In genomic region chr13:35764359-35765015, GRCh38 we compare ENCODE assay signal across 24 cellular contexts.
A peak's percentile ranks its signal among the peaks of the same experiment; 100 is the strongest.
DNase-seq lines count a peak whose midpoint lies in the region; ATAC-seq and TF ChIP-seq lines count a peak whose summit lies in the region.
"Had no signal": no experiment of that assay in that cellular context is flagged by ENCODE, and none has a peak within 500 bp of the region (broad histone marks: within the 10 kb centered on the region; RNA-seq: fewer than 3 reads in every experiment).

No MANE protein-coding gene starts in this region.

- TF ChIP-seq CTCF in fibroblast of the aortic adventitia (IDR thresholded peaks at IDR 0.05; ENCODE audit: insufficient read depth, low read length) (no peak), neural progenitor cell (IDR thresholded peaks at IDR 0.05) (no peak)

- peaks cover 72% of the 10 kb centered on the region for H3K4me1 ChIP-seq in SJCRH30
- H3K4me1 ChIP-seq in neural progenitor cell = peaks cover 7% of the 10 kb centered on the region
- H3K4me1 ChIP-seq: esophagus muscularis mucosa, parathyroid adenoma, Peyer's patch had no signal

- H3K9me3 ChIP-seq in SJCRH30 (replicated peaks) (no peaks in the 10 kb centered on the region), neural progenitor cell (ENCODE audit: low read depth) (no peaks in the 10 kb centered on the region)
- H3K9me3 ChIP-seq: esophagus muscularis mucosa, Peyer's patch had no signal

- intact Hi-C loops in left cardiac atrium (cut with DNase I) = no loop called here
- intact Hi-C loops in cardiac septum (cut with DNase I) = no loop called here

- H3K36me3 Mint-ChIP-seq in neural progenitor cell = no peaks in the 10 kb centered on the region
- H3K36me3 Mint-ChIP-seq: naive thymus-derived CD8-positive, alpha-beta T cell; type B pancreatic cell had no signal

- no peak for ATAC-seq in left cardiac atrium
- no peak for ATAC-seq in GM19351 (IDR thresholded peaks at IDR 0.05; ENCODE audit: unreplicated experiment)
- ATAC-seq: activated CD4-positive, CD25-positive, alpha-beta regulatory T cell treated with anti-CD3 and anti-CD28 coated beads, Interleukin-2, amount 50 U/mL, for 24 hours; activated T-cell treated with anti-CD3 and anti-CD28 coated beads, Interleukin-2, amount 50 U/mL, for 4 hours; effector memory CD8-positive, alpha-beta T cell; naive thymus-derived CD8-positive, alpha-beta T cell; SK-N-SH treated with all-trans-retinoic acid at 6 μM for 48 hours had no signal

- H3K4me3 ChIP-seq in SJCRH30 (no peak overlapping the region), fibroblast of the aortic adventitia (ENCODE audit: low read depth, low read length) (no peak overlapping the region), neural progenitor cell (no peak overlapping the region)
- H3K4me3 ChIP-seq: esophagus muscularis mucosa, Peyer's patch had no signal

- H4K20me1 ChIP-seq in neural progenitor cell (ENCODE audit: low read depth) = no peaks in the 10 kb centered on the region

- no peak overlapping the region for H2AFZ ChIP-seq in neural progenitor cell (replicated peaks)
- H2AFZ ChIP-seq: parathyroid adenoma had no signal

- no peak overlapping the region for H3K9ac ChIP-seq in neural progenitor cell
- H3K9ac ChIP-seq: parathyroid adenoma had no signal

- H3K27me3 Mint-ChIP-seq in neural progenitor cell (ENCODE audit: insufficient read depth, low read depth) = peaks cover 2% of the 10 kb centered on the region
- H3K27me3 Mint-ChIP-seq: effector memory CD8-positive, alpha-beta T cell had no signal

- H3K9me3 Mint-ChIP-seq in neural progenitor cell = no peaks in the 10 kb centered on the region
- H3K9me3 Mint-ChIP-seq: activated naive CD4-positive, alpha-beta T cell treated with anti-CD3 and anti-CD28 coated beads for 36 hours had no signal

- H3K4me1 Mint-ChIP-seq in neural progenitor cell = peaks cover 24% of the 10 kb centered on the region
- H3K4me1 Mint-ChIP-seq: naive thymus-derived CD8-positive, alpha-beta T cell had no signal

- no peak overlapping the region for H3K27ac Mint-ChIP-seq in neural progenitor cell
- H3K27ac Mint-ChIP-seq: activated naive CD4-positive, alpha-beta T cell treated with anti-CD3 and anti-CD28 coated beads for 36 hours; effector memory CD8-positive, alpha-beta T cell; naive thymus-derived CD8-positive, alpha-beta T cell; type B pancreatic cell had no signal

- H3K4me2 ChIP-seq in neural progenitor cell = no peak overlapping the region

- peak overlapping the region; percentile 56 for H3K27ac ChIP-seq in SJCRH30
- H3K27ac ChIP-seq in neural progenitor cell = no peak overlapping the region
- H3K27ac ChIP-seq: esophagus muscularis mucosa, parathyroid adenoma, Peyer's patch had no signal

- H3K79me2 ChIP-seq in neural progenitor cell (ENCODE audit: low read depth) = no peaks in the 10 kb centered on the region
- H3K79me2 ChIP-seq: parathyroid adenoma had no signal

- H3K27me3 ChIP-seq in SJCRH30 (no peaks in the 10 kb centered on the region), neural progenitor cell (no peaks in the 10 kb centered on the region)
- H3K27me3 ChIP-seq: esophagus muscularis mucosa, Peyer's patch had no signal

- no peaks in the 10 kb centered on the region for H3K36me3 ChIP-seq in SJCRH30
- H3K36me3 ChIP-seq in neural progenitor cell = no peaks in the 10 kb centered on the region
- H3K36me3 ChIP-seq: esophagus muscularis mucosa, Peyer's patch had no signal

- peak; percentile 7 for DNase-seq in NCI-H2171 treated with DMSO at 0.1 percent for 48 hours (lab: John Stamatoyannopoulos, UW)
- DNase-seq in NCI-H2171 (lab: John Stamatoyannopoulos, UW) = no peak
- DNase-seq in SJCRH30 = peak; percentile 56 to 82
- peak; percentile 40 for DNase-seq in fibroblast of the aortic adventitia (ENCODE audit: low read depth)
- DNase-seq in left cardiac atrium = no peak
- no peak for DNase-seq in neural progenitor cell (ENCODE audit: low spot score)
- no peak for DNase-seq in cardiac septum (ENCODE audit: low spot score)
- DNase-seq: activated naive CD4-positive, alpha-beta T cell treated with anti-CD3 and anti-CD28 coated beads for 36 hours; activated T-cell treated with anti-CD3 and anti-CD28 coated beads, Interleukin-2, amount 50 U/mL, for 4 hours; anterior cingulate cortex; C1 segment of cervical spinal cord; effector memory CD8-positive, alpha-beta T cell; GDM1; MM.1S; naive thymus-derived CD8-positive, alpha-beta T cell; NCI-H1436 treated with DMSO at 0.1 percent for 48 hours; Peyer's patch; stimulated activated CD4-positive, alpha-beta T cell treated with anti-CD3 and anti-CD28 coated beads, Interleukin-2, amount 100 ng/mL, for 48 hours had no signal

- peaks cover 21% of the 10 kb centered on the region for H3F3A ChIP-seq in neural progenitor cell (ENCODE audit: low read depth)

- no peak overlapping the region for H3K4me3 Mint-ChIP-seq in neural progenitor cell
- H3K4me3 Mint-ChIP-seq: activated naive CD4-positive, alpha-beta T cell treated with anti-CD3 and anti-CD28 coated beads for 36 hours; activated T-cell treated with anti-CD3 and anti-CD28 coated beads, Interleukin-2, amount 50 U/mL, for 4 hours; effector memory CD8-positive, alpha-beta T cell; naive thymus-derived CD8-positive, alpha-beta T cell; type B pancreatic cell had no signal

Comparison
In these comparisons a context has a peak if more than half of its experiments do, and no peak if none do; other contexts are left out.
1. DNase-seq: peak in NCI-H2171 treated with DMSO at 0.1 percent for 48 hours (single experiment), SJCRH30 (2 of 2) and fibroblast of the aortic adventitia (single experiment); none in NCI-H2171 (single experiment), left cardiac atrium (single experiment), neural progenitor cell (single experiment) and cardiac septum (single experiment).